Comparison of ENCODE assay signal across 7 cellular contexts in the genomic region with DNA sequence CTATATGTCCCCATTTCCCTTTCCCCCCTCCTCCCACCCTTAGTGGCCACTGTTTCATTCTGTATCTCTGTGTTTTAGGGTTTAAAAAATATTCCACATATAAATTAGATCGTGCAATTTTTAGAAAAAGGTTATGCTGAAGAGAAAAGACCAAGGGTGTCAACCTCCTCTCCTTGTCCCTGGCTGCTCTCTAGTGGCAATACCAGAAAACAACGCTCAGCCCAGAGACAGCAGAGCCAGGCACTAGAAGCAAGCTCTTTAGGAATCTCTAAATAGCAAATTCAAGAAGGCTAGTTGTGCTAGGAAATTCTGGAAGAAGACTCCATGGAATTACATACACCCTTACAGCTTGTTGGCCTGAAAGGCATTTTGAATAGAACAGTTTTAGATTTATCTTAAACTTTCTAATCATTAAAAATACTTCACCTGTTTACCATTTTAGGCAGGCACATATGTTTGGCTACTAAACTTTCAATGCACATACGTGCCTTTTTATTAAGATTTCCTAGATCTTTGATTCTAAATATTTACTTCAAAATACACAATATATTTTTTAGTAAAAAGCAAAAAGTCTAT. TPM values are rescaled to one million over a fixed set of nuclear protein-coding genes. Genes with fewer than 3 reads are reported as not detected.
DNase-seq lines count a peak whose midpoint lies in the region; ATAC-seq, FAIRE-seq and TF ChIP-seq lines count a peak whose summit lies in the region.

No MANE protein-coding gene starts in this region.

- FAIRE-seq in HTR-8/SVneo (lab: Jason Lieb, UNC) = no peak

- H3K4me3 Mint-ChIP-seq in immature natural killer cell = no peak overlapping the region

- H3K4me1 ChIP-seq in SJCRH30 (peaks cover 10% of the 10 kb centered on the region), lung (ENCODE audit: control insufficient read depth in 2 of 2, insufficient read depth in 2 of 2, low read length in 2 of 2) (peaks cover 1% of the 10 kb centered on the region in 2 donors)

- no peaks in the 10 kb centered on the region for H3K9me3 Mint-ChIP-seq in immature natural killer cell

- intact Hi-C loops in dorsolateral prefrontal cortex (cut with DNase I) = loop anchor here (2.0 to 10.0 kb wide), 5 partner anchors 27 to 407 kb away; no protein-coding TSS in a partner anchor

- H3K9me3 ChIP-seq in SJCRH30 (replicated peaks) = no peaks in the 10 kb centered on the region
- H3K9me3 ChIP-seq in lung (ENCODE audit: control insufficient read depth in 2 of 2, insufficient read depth in 1 of 2, low read length in 1 of 2) = no peaks in the 10 kb centered on the region

- H3K27me3 Mint-ChIP-seq in immature natural killer cell (ENCODE audit: low read depth in 3 of 3) = peaks cover 5 to 12% (median 7%) of the 10 kb centered on the region in 3 donors

- no peaks in the 10 kb centered on the region for H3K4me1 Mint-ChIP-seq in immature natural killer cell

- 28 to 34% methylated on average over 3 of the region's 3 CpGs for WGBS in lung, 2 donors

- H3K4me3 ChIP-seq in SJCRH30 = no peak overlapping the region
- no peak overlapping the region for H3K4me3 ChIP-seq in dorsolateral prefrontal cortex
- no peak overlapping the region for H3K4me3 ChIP-seq in lung

- H3K27ac Mint-ChIP-seq in immature natural killer cell = no peak overlapping the region

- H3K36me3 ChIP-seq in SJCRH30 = no peaks in the 10 kb centered on the region
- H3K36me3 ChIP-seq in lung (ENCODE audit: control insufficient read depth in 2 of 2, insufficient read depth in 2 of 2, low read length in 2 of 2) = no peaks in the 10 kb centered on the region

- H3K27ac ChIP-seq in SJCRH30 = no peak overlapping the region
- H3K27ac ChIP-seq in dorsolateral prefrontal cortex = peak overlapping the region in 51 of 59 donors; percentile 3 to 93 (median 77)
- H3K27ac ChIP-seq in lung (ENCODE audit: low read depth in 1 of 2, low read length in 1 of 2) = no peak overlapping the region

- H3K27me3 ChIP-seq in SJCRH30 (no peaks in the 10 kb centered on the region), dorsolateral prefrontal cortex (no peaks in the 10 kb centered on the region), lung (ENCODE audit: control insufficient read depth, insufficient read depth) (no peaks in the 10 kb centered on the region)

- no peaks in the 10 kb centered on the region for H3K36me3 Mint-ChIP-seq in immature natural killer cell

- peak; percentile 80 for DNase-seq in EH (ENCODE audit: low read depth)
- peak; percentile 62 for DNase-seq in HTR-8/SVneo (ENCODE audit: insufficient read length, low spot score)
- peak; percentile 63 to 81 for DNase-seq in SJCRH30
- DNase-seq in dorsolateral prefrontal cortex = peak in 8 of 10 donors; percentile 56 to 77 (median 64)
- DNase-seq in lung (ENCODE audit: low spot score) = no peak
- DNase-seq in immature natural killer cell = no peak

- ATAC-seq in GM19395 (IDR thresholded peaks at IDR 0.05; ENCODE audit: unreplicated experiment) (peak; percentile 88), lung (ENCODE audit: insufficient read depth, low FRiP score) (no peak)

- TF ChIP-seq CTCF in dorsolateral prefrontal cortex (IDR thresholded peaks at IDR 0.05 in 54 of 56, conservative IDR thresholded peaks at IDR 0.05 in 2 of 56; ENCODE audit: low read depth in 1 of 56, partially characterized antibody in 56 of 56) = peak in 55 of 56 donors; percentile 51 to 88 (median 72)
- TF ChIP-seq CTCF in lung (IDR thresholded peaks at IDR 0.05; ENCODE audit: control extremely low read depth, extremely low read depth) = peak; percentile 45

RNA-seq across cellular contexts. Expression of gene RASGRP3, which starts 35.1 kb away (rescaled TPM):
- 2.0 and 2.8 TPM in 2 replicates for total RNA-seq in SJCRH30 (2014; rRNA removed; shearing (Covaris generic))
- total RNA-seq in dorsolateral prefrontal cortex (100 to 1,000 TPM in 1 of 120 experiments, 10 to 100 TPM in 106, 1 to 10 TPM in 13; 4.2 to 101 (median 24.4) TPM), lung (10 to 100 TPM; 14.7 to 36.6 TPM)
- polyA plus RNA-seq in lung (1 to 10 TPM; 3.6 to 6.3 TPM), immature natural killer cell (1 to 10 TPM in 2 of 3 donors, not detected in 1; 1.8 to 2.5 TPM)

Comparison
In these comparisons a context has a peak if more than half of its experiments do, and no peak if none do; other contexts are left out.
1. DNase-seq: peak in EH (single experiment), HTR-8/SVneo (single experiment), SJCRH30 (2 of 2) and dorsolateral prefrontal cortex (8 of 10); none in lung (single experiment) and immature natural killer cell (0 of 3).
2. H3K27ac ChIP-seq: peak in dorsolateral prefrontal cortex (51 of 59); none in SJCRH30 (single experiment) and lung (0 of 2).